Comparison of ENCODE assay signal across 22 cellular contexts in genomic region chr16:85575910-85576309, GRCh38.
"Had no signal": no experiment of that assay in that cellular context is flagged by ENCODE, and none has a peak within 500 bp of the region (broad histone marks: within the 10 kb centered on the region; RNA-seq: fewer than 3 reads in every experiment).

No MANE protein-coding gene starts in this region.

- ATAC-seq: activated CD8-positive, alpha-beta T cell treated with anti-CD3 and anti-CD28 coated beads for 36 hours; activated T-helper 17 cell treated with anti-CD3 and anti-CD28 coated beads, Interleukin-2, amount 50 U/mL, for 72 hours; mucosa of descending colon; stimulated activated naive B cell treated with anti-CD40 and anti-IgM and Interleukin-4, amounts not matched to agents 10 μg/mL and 1 μg/mL and 100 μg/mL, for 72 hours had no signal

- H3K9me3 ChIP-seq: heart left ventricle, left ventricle myocardium inferior, mucosa of descending colon, sigmoid colon, spleen, thyroid gland had no signal

- H3K9me3 Mint-ChIP-seq: activated CD8-positive, alpha-beta T cell treated with anti-CD3 and anti-CD28 coated beads for 36 hours; activated naive CD8-positive, alpha-beta T cell treated with anti-CD3 and anti-CD28 coated beads for 36 hours; activated T-helper 17 cell treated with anti-CD3 and anti-CD28 coated beads, Interleukin-2, amount 50 U/mL, for 72 hours; naive B cell; stimulated activated naive B cell treated with anti-CD40 and anti-IgM and Interleukin-4, amounts not matched to agents 10 μg/mL and 1 μg/mL and 100 μg/mL, for 72 hours; T-helper 2 cell treated with Interferon-gamma antibody and Interleukin-4, amounts not matched to agents 5 μg/mL and 100 μg/mL, for 36 hours had no signal

- H3K27ac Mint-ChIP-seq: activated CD8-positive, alpha-beta T cell treated with anti-CD3 and anti-CD28 coated beads for 36 hours; activated naive CD8-positive, alpha-beta T cell treated with anti-CD3 and anti-CD28 coated beads for 36 hours; activated T-helper 17 cell treated with anti-CD3 and anti-CD28 coated beads, Interleukin-2, amount 50 U/mL, for 72 hours; T-helper 2 cell treated with Interferon-gamma antibody and Interleukin-4, amounts not matched to agents 5 μg/mL and 100 μg/mL, for 36 hours had no signal

- DNase-seq: activated CD4-positive, alpha-beta T cell treated with anti-CD3 and anti-CD28 coated beads for 48 hours; activated CD4-positive, CD25-positive, alpha-beta regulatory T cell; activated CD8-positive, alpha-beta T cell treated with anti-CD3 and anti-CD28 coated beads for 36 hours; activated naive CD4-positive, alpha-beta T cell; activated naive CD8-positive, alpha-beta T cell treated with anti-CD3 and anti-CD28 coated beads for 36 hours; activated T-cell treated with anti-CD3 and anti-CD28 coated beads, Interleukin-2, amount 50 U/mL, for 1 hour; amniotic stem cell; erythroblast; foreskin melanocyte; heart left ventricle; left ventricle myocardium inferior; mucosa of descending colon; naive B cell; occipital lobe; posterior cingulate gyrus; sigmoid colon; spleen; stimulated activated CD4-positive, alpha-beta T cell treated with anti-CD3 and anti-CD28 coated beads, Interleukin-4, amount 100 ng/mL, for 4 hours; stimulated activated naive B cell treated with anti-CD40 and anti-IgM and Interleukin-4, amounts not matched to agents 10 μg/mL and 1 μg/mL and 100 μg/mL, for 72 hours; thyroid gland had no signal

- H3K4me3 ChIP-seq: left ventricle myocardium inferior, mucosa of descending colon, sigmoid colon, spleen, thyroid gland had no signal

- H3K4me3 Mint-ChIP-seq: activated CD8-positive, alpha-beta T cell treated with anti-CD3 and anti-CD28 coated beads for 36 hours; activated naive CD8-positive, alpha-beta T cell treated with anti-CD3 and anti-CD28 coated beads for 36 hours; activated T-helper 17 cell treated with anti-CD3 and anti-CD28 coated beads, Interleukin-2, amount 50 U/mL, for 72 hours; stimulated activated naive B cell treated with anti-CD40 and anti-IgM and Interleukin-4, amounts not matched to agents 10 μg/mL and 1 μg/mL and 100 μg/mL, for 72 hours; T-helper 2 cell treated with Interferon-gamma antibody and Interleukin-4, amounts not matched to agents 5 μg/mL and 100 μg/mL, for 36 hours had no signal

- H3K27me3 ChIP-seq: heart left ventricle, sigmoid colon, spleen, thyroid gland had no signal

- H3K36me3 Mint-ChIP-seq: naive B cell had no signal

- H3K36me3 ChIP-seq: heart left ventricle, left ventricle myocardium inferior, sigmoid colon, thyroid gland had no signal
